In the genomic region with DNA sequence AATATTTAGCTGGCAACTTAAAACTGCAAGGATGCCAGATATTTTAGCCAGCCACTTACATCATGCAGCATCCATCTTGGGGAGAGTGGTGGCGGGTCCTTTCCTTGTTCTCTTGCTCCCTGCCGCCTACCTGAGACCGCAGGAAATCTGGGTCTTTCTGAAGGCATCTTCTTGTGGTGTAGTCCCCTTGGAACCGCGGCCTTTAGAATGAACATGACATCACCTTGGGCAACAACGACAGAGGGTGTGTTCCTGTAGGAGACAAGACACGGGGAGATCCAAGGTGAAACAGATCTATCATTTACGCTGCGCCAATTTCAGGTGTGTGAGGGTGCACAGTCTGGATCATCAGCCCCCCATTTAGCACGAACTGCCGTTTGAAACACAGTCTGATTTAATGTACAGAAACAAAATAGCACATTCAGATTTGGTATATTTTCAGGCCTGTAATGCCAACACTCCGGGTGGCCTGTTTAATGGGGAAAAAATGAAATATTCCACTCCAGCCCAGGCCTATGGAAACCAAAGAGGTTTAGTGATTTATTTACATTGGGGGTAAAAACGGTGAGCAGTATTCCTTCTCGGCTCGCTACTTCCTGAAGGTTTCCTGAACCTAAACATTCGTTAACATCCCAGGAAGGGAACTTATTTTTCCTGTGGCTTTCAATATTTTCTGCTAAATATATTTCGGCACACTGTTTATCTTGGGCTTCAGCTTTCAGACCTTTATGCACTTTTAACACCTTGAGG, we compare ENCODE assay signal across 8 cellular contexts. TPM values are rescaled to one million over a fixed set of nuclear protein-coding genes. Genes with fewer than 3 reads are reported as not detected.
DNase-seq lines count a peak whose midpoint lies in the region; ATAC-seq and TF ChIP-seq lines count a peak whose summit lies in the region.

No MANE protein-coding gene starts in this region.

- TF ChIP-seq POLR2A in body of pancreas (IDR thresholded peaks at IDR 0.05) = no peak

- no peak for TF ChIP-seq CTCF in body of pancreas (IDR thresholded peaks at IDR 0.05)

- H3K4me1 ChIP-seq in body of pancreas = peaks cover 94% of the 10 kb centered on the region
- H3K4me1 ChIP-seq in mononuclear cell (ENCODE audit: insufficient read depth, low read length) = peaks cover 97% of the 10 kb centered on the region

- 15 to 19% methylated on average over 17 of the region's 17 CpGs for WGBS in body of pancreas, 2 donors

- peak; percentile 60 for DNase-seq in DMS53 treated with DMSO at 0.1 percent for 48 hours (lab: John Stamatoyannopoulos, UW; ENCODE audit: unreplicated experiment)
- peak; percentile 59 for DNase-seq in NCI-H2107 (lab: John Stamatoyannopoulos, UW)
- peak; percentile 41 to 75 (median 51) for DNase-seq in body of pancreas
- no peak for DNase-seq in pons (ENCODE audit: low spot score)
- no peak for DNase-seq in stimulated activated CD4-positive, alpha-beta T cell treated with anti-CD3 and anti-CD28 coated beads, Interleukin-2, amount 100 ng/mL, for 24 hours

- intact Hi-C loops in body of pancreas (cut with DNase I) = no loop called here

- no peak overlapping the region for H3K4me3 ChIP-seq in body of pancreas
- H3K4me3 ChIP-seq in mononuclear cell (ENCODE audit: low read length) = peak overlapping the region; percentile 33

- H3K9me3 ChIP-seq in body of pancreas (no peaks in the 10 kb centered on the region), mononuclear cell (ENCODE audit: low read depth, low read length) (no peaks in the 10 kb centered on the region)

- ATAC-seq in body of pancreas = no peak
- no peak for ATAC-seq in activated CD4-positive, CD25-positive, alpha-beta regulatory T cell treated with anti-CD3 and anti-CD28 coated beads, Interleukin-2, amount 50 U/mL, for 24 hours
- ATAC-seq in GM21529 (IDR thresholded peaks at IDR 0.05; ENCODE audit: unreplicated experiment) = no peak

- H3K27me3 ChIP-seq in body of pancreas (no peaks in the 10 kb centered on the region), mononuclear cell (ENCODE audit: insufficient read depth, low read length) (no peaks in the 10 kb centered on the region)

- H3K36me3 ChIP-seq in body of pancreas (replicated peaks in 1 of 2; ENCODE audit: insufficient read depth in 1 of 2, low read depth in 2 of 2) = no peaks in the 10 kb centered on the region

- H3K27ac ChIP-seq in body of pancreas = peak overlapping the region; percentile 89 to 99 (median 94)

RNA-seq across cellular contexts. Expression of a gene that starts 12.7 kb away (rescaled TPM):
- total RNA-seq in body of pancreas (10 to 100 TPM; 26.7 to 52.1 TPM), mononuclear cell (36.1 TPM)

RNA-seq across cellular contexts. Expression of a gene that starts 56.9 kb away (rescaled TPM):
- total RNA-seq in body of pancreas (10 to 100 TPM; 13.7 to 17.1 TPM), mononuclear cell (10.9 TPM)

Comparison
In these comparisons a context has a peak if more than half of its experiments do, and no peak if none do; other contexts are left out.
1. DNase-seq: peak in DMS53 treated with DMSO at 0.1 percent for 48 hours (single experiment), NCI-H2107 (single experiment) and body of pancreas (4 of 4); none in pons (single experiment) and stimulated activated CD4-positive, alpha-beta T cell treated with anti-CD3 and anti-CD28 coated beads, Interleukin-2, amount 100 ng/mL, for 24 hours (0 of 2).